In the genomic region with DNA sequence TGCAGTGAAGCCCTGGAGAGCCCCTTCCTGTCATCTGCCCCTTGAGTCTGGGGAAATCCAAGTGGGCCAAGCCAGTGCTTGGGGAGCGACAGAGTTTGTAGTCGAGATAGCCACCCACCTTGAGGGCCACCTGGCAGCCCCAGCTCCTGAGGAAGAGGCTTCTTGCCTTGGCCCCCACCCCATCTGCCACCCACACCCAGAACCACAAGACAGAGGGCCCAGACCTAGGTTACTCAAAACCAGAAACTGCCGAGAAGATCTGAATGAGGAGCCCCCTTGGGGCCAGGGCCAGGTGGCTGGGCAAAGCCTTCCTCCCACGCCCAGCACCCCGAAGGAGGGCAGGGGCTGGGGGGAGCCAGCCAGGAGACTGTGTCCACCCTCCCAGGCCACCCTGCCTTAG, we compare ENCODE assay signal across 15 cellular contexts. TPM values are rescaled to one million over a fixed set of nuclear protein-coding genes. Genes with fewer than 3 reads are reported as not detected.
DNase-seq lines count a peak whose midpoint lies in the region; ATAC-seq and TF ChIP-seq lines count a peak whose summit lies in the region.
"Had no signal": no experiment of that assay in that cellular context is flagged by ENCODE, and none has a peak within 500 bp of the region (broad histone marks: within the 10 kb centered on the region; RNA-seq: fewer than 3 reads in every experiment).

No MANE protein-coding gene starts in this region.

- H4K20me1 ChIP-seq in IMR-90 (ENCODE audit: insufficient read depth, low read length), result peaks cover 9% of the 10 kb centered on the region

- no peak overlapping the region for H3K18ac ChIP-seq in IMR-90 (ENCODE audit: low read depth, low read length)

- peaks cover 20% of the 10 kb centered on the region for H3K9me1 ChIP-seq in IMR-90 (ENCODE audit: insufficient read depth, low read length)

- TF ChIP-seq CTCF in GM06990 (IDR thresholded peaks at IDR 0.05; ENCODE audit: insufficient read depth, low read length, poor library complexity, severe bottlenecking) (no peak), IMR-90 (conservative IDR thresholded peaks at IDR 0.05; ENCODE audit: low read depth, low read length) (no peak), stomach (IDR thresholded peaks at IDR 0.05) (no peak)

- ATAC-seq in GM18511 (IDR thresholded peaks at IDR 0.05; ENCODE audit: unreplicated experiment) (peak; percentile 46), IMR-90 (ENCODE audit: low read depth) (no peak), GM21528 (IDR thresholded peaks at IDR 0.05; ENCODE audit: low FRiP score, unreplicated experiment) (no peak), HG03025 (IDR thresholded peaks at IDR 0.05; ENCODE audit: low FRiP score, unreplicated experiment) (no peak), aorta (ENCODE audit: low FRiP score) (no peak)
- no peak for ATAC-seq in central memory CD8-positive, alpha-beta T cell (replicated peaks; ENCODE audit: extremely low read depth, poor library complexity, severe bottlenecking)
- ATAC-seq: CD8-positive, alpha-beta T cell; left colon; SK-N-SH treated with all-trans-retinoic acid at 6 μM for 48 hours had no signal

- no peak overlapping the region for H2AK5ac ChIP-seq in IMR-90 (ENCODE audit: low read depth, low read length)

- H3K14ac ChIP-seq in IMR-90 (replicated peaks; ENCODE audit: low read depth, low read length), result no peak overlapping the region

- CTCF ChIA-PET in IMR-90 (lab: Yijun Ruan, JAX), result interaction anchor here (1.1 kb wide), 1 partner anchor 57 kb away, joined by 3 read pairs; no protein-coding TSS in a partner anchor

- no peaks in the 10 kb centered on the region for H3K9me3 ChIP-seq in IMR-90 (ENCODE audit: control insufficient read depth, insufficient read depth, low read length)
- no peaks in the 10 kb centered on the region for H3K9me3 ChIP-seq in aorta (ENCODE audit: control insufficient read depth, low read length)
- H3K9me3 ChIP-seq in stomach, result no peaks in the 10 kb centered on the region

- peaks cover 20% of the 10 kb centered on the region for H3K4me1 ChIP-seq in IMR-90 (ENCODE audit: control insufficient read depth, insufficient read depth, low read length)
- no peaks in the 10 kb centered on the region for H3K4me1 ChIP-seq in aorta (ENCODE audit: control insufficient read depth in 1 of 2, insufficient read depth in 2 of 2, low read length in 2 of 2)
- H3K4me1 ChIP-seq in stomach, result peaks cover 18 to 45% (median 26%) of the 10 kb centered on the region in 4 donors

- intact Hi-C loops in IMR-90 (cut with micrococcal nuclease), result no loop called here
- intact Hi-C loops in aorta (cut with DNase I), result no loop called here
- intact Hi-C loops in stomach (cut with DNase I; ENCODE audit: low total_unique reads), result no loop called here

- peaks cover 63% of the 10 kb centered on the region for H3K4me1 Mint-ChIP-seq in central memory CD8-positive, alpha-beta T cell

- peak overlapping the region; percentile 35 for H2AFZ ChIP-seq in IMR-90 (replicated peaks; ENCODE audit: low read length, poor library complexity)

- H3K4me3 ChIP-seq in GM06990 (replicated peaks; ENCODE audit: low read depth, low read length) (no peak overlapping the region), IMR-90 (ENCODE audit: insufficient read depth, low read depth, low read length) (no peak overlapping the region), aorta (ENCODE audit: low read length in 2 of 2) (no peak overlapping the region), stomach (no peak overlapping the region)

- DNase-seq in GM06990 (ENCODE audit: extremely low read depth, insufficient read length) (peak; percentile 85), IMR-90 (no peak), aorta (no peak), stomach (no peak)
- DNase-seq in central memory CD8-positive, alpha-beta T cell (ENCODE audit: low spot score in 2 of 2), result no peak
- DNase-seq: left colon; retina; stimulated activated CD4-positive, alpha-beta T cell treated with anti-CD3 and anti-CD28 coated beads, Interleukin-4, amount 100 ng/mL, for 1 hour; substantia nigra; WERI-Rb-1 had no signal

- no peak overlapping the region for H4K91ac ChIP-seq in IMR-90 (ENCODE audit: insufficient read depth, low read depth, low read length)

- no peaks in the 10 kb centered on the region for H3K9me3 Mint-ChIP-seq in central memory CD8-positive, alpha-beta T cell
- H3K9me3 Mint-ChIP-seq: CD8-positive, alpha-beta T cell had no signal

- H3K56ac ChIP-seq in IMR-90 (ENCODE audit: extremely low read depth, insufficient read depth, low read length), result no peak overlapping the region

- WGBS in IMR-90 (ENCODE audit: extremely low coverage in 2 of 2, insufficient read length in 1 of 2), 2 experiments, result no CpG with 5 or more reads among the region's 5 CpGs
- WGBS in aorta, 2 donors, result 88 to 92% methylated on average over 5 of the region's 5 CpGs
- WGBS in stomach, 5 donors, result 54 to 87% (median 82%) methylated on average over 2 to 5 of the region's 5 CpGs

- H3K79me1 ChIP-seq in IMR-90 (ENCODE audit: low read depth in 1 of 2, low read length in 2 of 2), result peaks cover 6 to 20% of the 10 kb centered on the region in 2 experiments; a peak in 3 of 4 replicates

- BruUV-seq in IMR-90 (replicated peaks; lab: Mats Ljungman, UMichigan), result no TSS peak

- peak overlapping the region; percentile 71 for H3K4me3 Mint-ChIP-seq in central memory CD8-positive, alpha-beta T cell
- H3K4me3 Mint-ChIP-seq: CD8-positive, alpha-beta T cell had no signal

- no peak overlapping the region for H3K4me2 ChIP-seq in IMR-90 (ENCODE audit: low read depth, low read length)

- H3K27me3 Mint-ChIP-seq in central memory CD8-positive, alpha-beta T cell, result no peaks in the 10 kb centered on the region

- TF ChIP-seq RAD21 in IMR-90 (IDR thresholded peaks at IDR 0.05; ENCODE audit: low read length), result no peak

- H3K23ac ChIP-seq in IMR-90 (ENCODE audit: low read depth, low read length), result no peak overlapping the region

- POLR2A ChIA-PET in IMR-90 (lab: Charles Lee; ENCODE audit: unreplicated experiment), result no interaction called here

- peak overlapping the region; percentile 70 for H3K27ac Mint-ChIP-seq in central memory CD8-positive, alpha-beta T cell (ENCODE audit: low read depth)

- H3K36me3 ChIP-seq in GM06990 (ENCODE audit: control insufficient read depth, insufficient read depth, low read length) (no peaks in the 10 kb centered on the region), IMR-90 (ENCODE audit: control insufficient read depth, insufficient read depth, low read length) (no peaks in the 10 kb centered on the region), aorta (ENCODE audit: control insufficient read depth in 1 of 2, insufficient read depth in 2 of 2, low read length in 1 of 2) (no peaks in the 10 kb centered on the region), stomach (no peaks in the 10 kb centered on the region)
- H3K36me3 ChIP-seq: WERI-Rb-1 had no signal

- no peak overlapping the region for H4K5ac ChIP-seq in IMR-90 (ENCODE audit: low read depth, low read length)

- no peak overlapping the region for H4K8ac ChIP-seq in IMR-90 (ENCODE audit: low read depth in 2 of 2, low read length in 2 of 2)

- H3K27ac ChIP-seq in IMR-90 (ENCODE audit: insufficient read depth, low read length), result no peak overlapping the region
- no peak overlapping the region for H3K27ac ChIP-seq in aorta (ENCODE audit: low read depth in 1 of 2, low read length in 2 of 2)
- no peak overlapping the region for H3K27ac ChIP-seq in stomach
- H3K27ac ChIP-seq: WERI-Rb-1 had no signal

- H3K27me3 ChIP-seq in GM06990 (replicated peaks; ENCODE audit: control insufficient read depth, insufficient read depth, low read length) (no peaks in the 10 kb centered on the region), IMR-90 (ENCODE audit: control insufficient read depth, insufficient read depth, low read length) (no peaks in the 10 kb centered on the region), aorta (ENCODE audit: control insufficient read depth in 1 of 2, insufficient read depth in 2 of 2, low read length in 1 of 2) (no peaks in the 10 kb centered on the region), stomach (no peaks in the 10 kb centered on the region)

- dilution Hi-C loops in IMR-90 (cut with HindIII; ENCODE audit: low sequenced_read_pairs, unreplicated experiment), result no loop called here

- in situ Hi-C loops in IMR-90 (cut with MboI; ENCODE audit: low sequenced_read_pairs), result no loop called here

- no peak overlapping the region for H2BK20ac ChIP-seq in IMR-90 (ENCODE audit: low read depth, low read length)

- H3K9ac ChIP-seq in IMR-90 (ENCODE audit: low read depth, low read length), result no peak overlapping the region

- H2BK5ac ChIP-seq in IMR-90 (ENCODE audit: low read depth, low read length, poor library complexity, severe bottlenecking), result no peak overlapping the region

- H2AK9ac ChIP-seq in IMR-90 (replicated peaks; ENCODE audit: low read depth, low read length, poor library complexity), result no peak overlapping the region

- TF ChIP-seq EP300 in stomach (IDR thresholded peaks at IDR 0.05), result no peak

- no peak overlapping the region for H3K4ac ChIP-seq in IMR-90 (ENCODE audit: low read depth, low read length)

- TF ChIP-seq POLR2A in IMR-90 (IDR thresholded peaks at IDR 0.05; ENCODE audit: low read depth, low read length) (no peak), stomach (IDR thresholded peaks at IDR 0.05) (no peak)

- H2BK15ac ChIP-seq in IMR-90 (ENCODE audit: low read depth, low read length), result no peak overlapping the region

- peaks cover 13% of the 10 kb centered on the region for H3K36me3 Mint-ChIP-seq in central memory CD8-positive, alpha-beta T cell (ENCODE audit: insufficient read depth)

- H2BK120ac ChIP-seq in IMR-90 (ENCODE audit: low read depth, low read length), result no peak overlapping the region

TF ChIP-seq in IMR-90, 13 proteins besides CTCF, POLR2A, EP300 and RAD21 (continues in another document):
- TF ChIP-seq, protein P1, sequence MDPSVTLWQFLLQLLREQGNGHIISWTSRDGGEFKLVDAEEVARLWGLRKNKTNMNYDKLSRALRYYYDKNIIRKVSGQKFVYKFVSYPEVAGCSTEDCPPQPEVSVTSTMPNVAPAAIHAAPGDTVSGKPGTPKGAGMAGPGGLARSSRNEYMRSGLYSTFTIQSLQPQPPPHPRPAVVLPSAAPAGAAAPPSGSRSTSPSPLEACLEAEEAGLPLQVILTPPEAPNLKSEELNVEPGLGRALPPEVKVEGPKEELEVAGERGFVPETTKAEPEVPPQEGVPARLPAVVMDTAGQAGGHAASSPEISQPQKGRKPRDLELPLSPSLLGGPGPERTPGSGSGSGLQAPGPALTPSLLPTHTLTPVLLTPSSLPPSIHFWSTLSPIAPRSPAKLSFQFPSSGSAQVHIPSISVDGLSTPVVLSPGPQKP (IDR thresholded peaks at IDR 0.05; ENCODE audit: borderline replicate concordance, low read depth, low read length), result no peak
- TF ChIP-seq CEBPB (IDR thresholded peaks at IDR 0.05; ENCODE audit: low read depth, low read length) (no peak), FOS (IDR thresholded peaks at IDR 0.05; ENCODE audit: low read depth, low read length) (no peak), RFX5 (IDR thresholded peaks at IDR 0.05; ENCODE audit: low read depth, low read length) (no peak)

RNA-seq across cellular contexts. Expression of a gene that starts 18.8 kb away (rescaled TPM):
- total RNA-seq in IMR-90 (2012; rRNA removed) (7.5 and 8.1 TPM in 2 replicates), aorta (10 to 100 TPM in 1 of 2 donors, 1 to 10 TPM in 1; 9.9 to 15.3 TPM), stomach (10 to 100 TPM in 3 of 5 donors, 1 to 10 TPM in 1, not detected in 1; 8.3 to 36.5 (median 26.9) TPM)
- polyA plus RNA-seq in IMR-90 (2012; rRNA removed) (23.1 and 24.3 TPM in 2 replicates), aorta (1 to 10 TPM; 1.3 to 9.9 TPM), stomach (10 to 100 TPM; 13.3 to 17.9 (median 16.1) TPM)
- 17.7 and 39.4 TPM in 2 replicates for polyA plus RNA-seq in IMR-90 (2012; cell fraction: cytosol; rRNA removed)
- polyA plus RNA-seq in IMR-90 (2012; cell fraction: nucleus; rRNA removed; ENCODE audit: low replicate concordance), result 39.7 and 77.7 TPM in 2 replicates
